In genomic region chr2:30706534-30707303, GRCh38 we compare ENCODE assay signal across 7 cellular contexts.
DNase-seq lines count a peak whose midpoint lies in the region; ATAC-seq and TF ChIP-seq lines count a peak whose summit lies in the region.

No MANE protein-coding gene starts in this region.

- intact Hi-C loops in cardiac septum (cut with DNase I), result loop anchor here (1.0 to 5.0 kb wide), 3 partner anchors 369 to 497 kb away; no protein-coding TSS in a partner anchor

- H3K27ac Mint-ChIP-seq in activated naive CD4-positive, alpha-beta T cell treated with anti-CD3 and anti-CD28 coated beads, Interleukin-2, amount 50 U/mL, for 72 hours, result no peak overlapping the region

- ATAC-seq in activated naive CD4-positive, alpha-beta T cell treated with anti-CD3 and anti-CD28 coated beads, Interleukin-2, amount 50 U/mL, for 72 hours, result peak; percentile 61 to 78

- H3K36me3 Mint-ChIP-seq in activated naive CD4-positive, alpha-beta T cell treated with anti-CD3 and anti-CD28 coated beads, Interleukin-2, amount 50 U/mL, for 72 hours, result peaks cover 13 to 25% of the 10 kb centered on the region in 2 donors

- peak; percentile 86 for TF ChIP-seq CTCF in GM13977 (IDR thresholded peaks at IDR 0.05; ENCODE audit: extremely low read depth, insufficient read depth, missing control alignments)

- peak; percentile 66 for DNase-seq in GM13977 (ENCODE audit: low spot score)
- DNase-seq in MV-4-11 (lab: John Stamatoyannopoulos, UW), result peak; percentile 48
- peak; percentile 56 for DNase-seq in SKM-1 (lab: John Stamatoyannopoulos, UW; ENCODE audit: unreplicated experiment)
- peak in 1 of 2 donors; percentile 71 for DNase-seq in activated naive CD4-positive, alpha-beta T cell treated with anti-CD3 and anti-CD28 coated beads, Interleukin-2, amount 50 U/mL, for 72 hours (ENCODE audit: low spot score in 2 of 2)
- peak; percentile 84 for DNase-seq in cardiac septum (ENCODE audit: low spot score)
- DNase-seq in retina, result peak; percentile 63
- no peak for DNase-seq in NCI-H226

- H3K9me3 Mint-ChIP-seq in activated naive CD4-positive, alpha-beta T cell treated with anti-CD3 and anti-CD28 coated beads, Interleukin-2, amount 50 U/mL, for 72 hours, result peaks cover 13 to 24% of the 10 kb centered on the region in 2 donors

- in situ Hi-C loops in GM13977 (cut with MboI; ENCODE audit: low pct_unique_long_range_greater_than_20kb, low sequenced_read_pairs, unreplicated experiment), result loop anchor here (10.0 to 25.0 kb wide), 3 partner anchors 456 to 542 kb away; no protein-coding TSS in a partner anchor
